Comparison of ENCODE assay signal across 19 cellular contexts in the genomic region with DNA sequence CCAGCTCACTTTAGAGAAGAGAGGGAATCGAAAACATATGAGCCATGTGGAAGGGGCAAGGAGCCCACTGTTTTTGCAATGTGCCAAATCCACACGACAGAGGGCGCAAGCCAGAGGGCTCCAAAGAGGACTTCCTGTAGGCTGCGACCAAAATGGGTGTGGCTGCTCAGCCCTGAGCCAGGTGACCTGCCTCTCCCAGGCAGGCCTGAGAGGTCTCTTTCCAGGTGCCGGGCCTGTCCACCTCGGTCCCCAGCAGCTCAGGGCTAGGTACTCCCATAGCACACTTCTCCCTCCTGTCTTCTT.
DNase-seq lines count a peak whose midpoint lies in the region; ATAC-seq, FAIRE-seq and TF ChIP-seq lines count a peak whose summit lies in the region.
"Had no signal": no experiment of that assay in that cellular context is flagged by ENCODE, and none has a peak within 500 bp of the region (broad histone marks: within the 10 kb centered on the region; RNA-seq: fewer than 3 reads in every experiment).

No MANE protein-coding gene starts in this region.

- no peak overlapping the region for H2AFZ ChIP-seq in IMR-90 (replicated peaks; ENCODE audit: low read length, poor library complexity)
- peak overlapping the region; percentile 63; the same call in 1 of the 2 replicates for H2AFZ ChIP-seq in K562 (ENCODE audit: low read depth, low read length)

- H3K9ac ChIP-seq in IMR-90 (ENCODE audit: low read depth, low read length) (no peak overlapping the region), K562 (ENCODE audit: insufficient read depth in 1 of 2, low read depth in 2 of 2, low read length in 2 of 2) (no peak overlapping the region)

- no peak overlapping the region for H3K14ac ChIP-seq in IMR-90 (replicated peaks; ENCODE audit: low read depth, low read length)

- H4K20me1 ChIP-seq in IMR-90 (ENCODE audit: insufficient read depth, low read length) (no peaks in the 10 kb centered on the region), K562 (replicated peaks; ENCODE audit: control insufficient read depth, insufficient read depth, low read length) (no peaks in the 10 kb centered on the region)

- no peak overlapping the region for H2AK9ac ChIP-seq in IMR-90 (replicated peaks; ENCODE audit: low read depth, low read length, poor library complexity)

- in situ Hi-C loops in IMR-90 (cut with MboI; ENCODE audit: low sequenced_read_pairs) = no loop called here
- in situ Hi-C loops in K562 (cut with MboI) = no loop called here

- peak overlapping the region; percentile 24; the same call in 1 of the 2 replicates for H3K4ac ChIP-seq in IMR-90 (ENCODE audit: low read depth, low read length)

- TF ChIP-seq RAD21 in IMR-90 (IDR thresholded peaks at IDR 0.05; ENCODE audit: low read length) (no peak), K562 (CRISPR knock-in tag; conservative IDR thresholded peaks at IDR 0.05 in 1 of 2, IDR thresholded peaks at IDR 0.05 in 1 of 2) (peak in 1 of 2 experiments; percentile 44; a peak in 2 of 4 replicates)

- TF ChIP-seq CTCF in IMR-90 (conservative IDR thresholded peaks at IDR 0.05; ENCODE audit: low read depth, low read length) (no peak), K562 (IDR thresholded peaks at IDR 0.05 in 2 of 3, conservative IDR thresholded peaks at IDR 0.05 in 1 of 3; ENCODE audit: insufficient read depth in 2 of 3, low read depth in 1 of 3, low read length in 3 of 3) (peak; percentile 22 to 36 (median 35); a peak in 2 of 6 replicates), left lung (IDR thresholded peaks at IDR 0.05) (no peak)

- TF ChIP-seq EP300 in K562 (IDR thresholded peaks at IDR 0.05; ENCODE audit: low read length) = no peak

- dilution Hi-C loops in IMR-90 (cut with HindIII; ENCODE audit: low sequenced_read_pairs, unreplicated experiment) = no loop called here

- no peaks in the 10 kb centered on the region for H3K36me3 ChIP-seq in IMR-90 (ENCODE audit: control insufficient read depth, insufficient read depth, low read length)
- H3K36me3 ChIP-seq in K562 (ENCODE audit: control insufficient read depth, insufficient read depth, low read length) = no peaks in the 10 kb centered on the region
- H3K36me3 ChIP-seq in left lung = no peaks in the 10 kb centered on the region
- H3K36me3 ChIP-seq: BE2C, SJSA1 had no signal

- H3K4me1 ChIP-seq in IMR-90 (ENCODE audit: control insufficient read depth, insufficient read depth, low read length) (peaks cover 7% of the 10 kb centered on the region), K562 (replicated peaks in 1 of 2; ENCODE audit: control insufficient read depth in 2 of 2, insufficient read depth in 2 of 2, low read length in 2 of 2) (no peaks in the 10 kb centered on the region), left lung (peaks cover 0 to 6% of the 10 kb centered on the region in 2 donors)
- H3K4me1 ChIP-seq: BE2C, SJSA1 had no signal

- no peaks in the 10 kb centered on the region for H3K79me1 ChIP-seq in IMR-90 (ENCODE audit: low read depth in 1 of 2, low read length in 2 of 2)

- H3K27me3 ChIP-seq in IMR-90 (ENCODE audit: control insufficient read depth, insufficient read depth, low read length) = no peaks in the 10 kb centered on the region
- peaks cover 0 to 17% of the 10 kb centered on the region in 2 experiments; a peak in 3 of 5 replicates for H3K27me3 ChIP-seq in K562 (ENCODE audit: control insufficient read depth in 2 of 2, insufficient read depth in 2 of 2, low read length in 2 of 2)
- no peaks in the 10 kb centered on the region for H3K27me3 ChIP-seq in left lung
- H3K27me3 ChIP-seq: BE2C, SJSA1 had no signal

- H2BK120ac ChIP-seq in IMR-90 (ENCODE audit: low read depth, low read length) = peak overlapping the region; percentile 6; the same call in 1 of the 2 replicates

- H3K56ac ChIP-seq in IMR-90 (ENCODE audit: extremely low read depth, insufficient read depth, low read length) = no peak overlapping the region

- no peak overlapping the region for H3K18ac ChIP-seq in IMR-90 (ENCODE audit: low read depth, low read length)

- H2BK20ac ChIP-seq in IMR-90 (ENCODE audit: low read depth, low read length) = peak overlapping the region; percentile 64; the same call in 1 of the 2 replicates

- intact Hi-C loops in IMR-90 (cut with micrococcal nuclease) (loop anchor here (5.0 kb wide), 1 partner anchor 381 kb away; no protein-coding TSS in a partner anchor), K562 (cut with micrococcal nuclease) (loop anchor here (10.0 kb wide), 1 partner anchor 117 kb away; no protein-coding TSS in a partner anchor), left lung (cut with DNase I) (no loop called here)

- H3K9me3 ChIP-seq in IMR-90 (ENCODE audit: control insufficient read depth, insufficient read depth, low read length) (no peaks in the 10 kb centered on the region), K562 (replicated peaks; ENCODE audit: control insufficient read depth, insufficient read depth, low read depth, low read length) (no peaks in the 10 kb centered on the region), left lung (no peaks in the 10 kb centered on the region)
- H3K9me3 ChIP-seq: BE2C, SJSA1 had no signal

- no peak overlapping the region for H2BK5ac ChIP-seq in IMR-90 (ENCODE audit: low read depth, low read length, poor library complexity, severe bottlenecking)

- H4K8ac ChIP-seq in IMR-90 (ENCODE audit: low read depth in 2 of 2, low read length in 2 of 2) = no peak overlapping the region

- H2BK15ac ChIP-seq in IMR-90 (ENCODE audit: low read depth, low read length) = no peak overlapping the region

- H3K79me2 ChIP-seq in K562 (ENCODE audit: control insufficient read depth, insufficient read depth, low read length) = no peaks in the 10 kb centered on the region

- FAIRE-seq in K562 (lab: Jason Lieb, UNC) = peak; percentile 57
- FAIRE-seq: GM18507 had no signal

- H3K27ac ChIP-seq in IMR-90 (ENCODE audit: insufficient read depth, low read length) = no peak overlapping the region
- H3K27ac ChIP-seq in K562 (ENCODE audit: extremely low read depth, low read depth, low read length) = no peak overlapping the region
- H3K27ac ChIP-seq in left lung = no peak overlapping the region
- H3K27ac ChIP-seq: 22Rv1, SJSA1 had no signal

- H3K9me1 ChIP-seq in IMR-90 (ENCODE audit: insufficient read depth, low read length) (no peaks in the 10 kb centered on the region; the same call in 1 of the 2 replicates), K562 (ENCODE audit: control insufficient read depth, insufficient read depth, low read length) (no peaks in the 10 kb centered on the region)

- 92% methylated on average over 3 of the region's 6 CpGs; no CpG with 5 or more reads in 1 of the 2 experiments for WGBS in IMR-90 (ENCODE audit: extremely low coverage in 2 of 2, insufficient read length in 1 of 2), 2 experiments
- 4% methylated on average over 6 of the region's 6 CpGs for WGBS in K562 (ENCODE audit: insufficient coverage, low coverage, missing lambda C conversion rate)

- no peak overlapping the region for H4K91ac ChIP-seq in IMR-90 (ENCODE audit: insufficient read depth, low read depth, low read length)

- H3K4me3 ChIP-seq in IMR-90 (ENCODE audit: insufficient read depth, low read depth, low read length) (no peak overlapping the region), K562 (no peak overlapping the region), left lung (no peak overlapping the region)
- H3K4me3 ChIP-seq: SJSA1 had no signal

- CTCF ChIA-PET in IMR-90 (lab: Yijun Ruan, JAX) = no interaction called here
- CTCF ChIA-PET in K562 (lab: Yijun Ruan, JAX; ENCODE audit: low intra/inter-chr PET ratio) = no interaction called here

- POLR2A ChIA-PET in IMR-90 (lab: Charles Lee; ENCODE audit: unreplicated experiment) (no interaction called here), K562 (lab: Yijun Ruan, JAX) (interaction anchor here (0.6 kb wide), 1 partner anchor 1261 kb away, joined by 3 read pairs; no protein-coding TSS in a partner anchor)

- no peak overlapping the region for H4K5ac ChIP-seq in IMR-90 (ENCODE audit: low read depth, low read length)

- BruUV-seq in IMR-90 (replicated peaks; lab: Mats Ljungman, UMichigan) (no TSS peak), K562 (replicated peaks; lab: Mats Ljungman, UMichigan) (no TSS peak)

- peak overlapping the region; percentile 52 for H2AK5ac ChIP-seq in IMR-90 (ENCODE audit: low read depth, low read length)

- DNase-seq in NCI-H146 (lab: John Stamatoyannopoulos, UW) (peak; percentile 28), NCI-H146 treated with DMSO at 0.1 percent for 48 hours (lab: John Stamatoyannopoulos, UW; ENCODE audit: unreplicated experiment) (no peak), IMR-90 (no peak), K562 (ENCODE audit: extremely low read depth in 1 of 4, low spot score in 3 of 4) (peak; percentile 40 to 62 (median 56)), left lung (no peak), DMS 273 treated with DMSO at 0.1 percent for 48 hours (lab: John Stamatoyannopoulos, UW) (no peak)
- no peak for DNase-seq in stimulated activated CD4-positive, alpha-beta T cell treated with anti-CD3 and anti-CD28 coated beads, Interleukin-4, amount 100 ng/mL, for 4 hours
- DNase-seq: BE2C; Calu3; CD4-positive, alpha-beta memory T cell; GOT3; NCI-H1930; NCI-H2171; NCI-H446; NCI-H69 had no signal

- no peak overlapping the region for H3K23ac ChIP-seq in IMR-90 (ENCODE audit: low read depth, low read length)

- H3K4me2 ChIP-seq in IMR-90 (ENCODE audit: low read depth, low read length) (no peak overlapping the region), K562 (ENCODE audit: insufficient read depth, low read length) (no peak overlapping the region)

- no peak for TF ChIP-seq POLR2A in IMR-90 (IDR thresholded peaks at IDR 0.05; ENCODE audit: low read depth, low read length)
- no peak for TF ChIP-seq POLR2A in K562 (conservative IDR thresholded peaks at IDR 0.05)

- ATAC-seq in IMR-90 (ENCODE audit: low read depth) (no peak), K562 (peak; percentile 89), left lung (peak; percentile 28), HG02840 (IDR thresholded peaks at IDR 0.05; ENCODE audit: low FRiP score, unreplicated experiment) (no peak)

TF ChIP-seq in IMR-90, 13 proteins besides CTCF, POLR2A, EP300 and RAD21 (continues in another document):
- TF ChIP-seq BHLHE40 (IDR thresholded peaks at IDR 0.05; ENCODE audit: low read depth, low read length) (no peak), MXI1 (IDR thresholded peaks at IDR 0.05; ENCODE audit: borderline replicate concordance, low read depth, low read length) (no peak), FOS (IDR thresholded peaks at IDR 0.05; ENCODE audit: low read depth, low read length) (no peak), CHD1 (IDR thresholded peaks at IDR 0.05; ENCODE audit: low read depth, low read length) (no peak), MAZ (IDR thresholded peaks at IDR 0.05; ENCODE audit: borderline replicate concordance, low read depth, low read length) (no peak), NFE2L2 (IDR thresholded peaks at IDR 0.05; ENCODE audit: low read depth, low read length) (no peak)

TF ChIP-seq in K562, 482 proteins besides CTCF, POLR2A, EP300 and RAD21 (continues in another document):
- peak; percentile 63 for TF ChIP-seq ZFP36 (IDR thresholded peaks at IDR 0.05; ENCODE audit: low read depth, low read length, partially characterized antibody)

Comparison
In these comparisons a context has a peak if more than half of its experiments do, and no peak if none do; other contexts are left out.
1. DNase-seq: peak in NCI-H146 (single experiment) and K562 (4 of 4); none in NCI-H146 treated with DMSO at 0.1 percent for 48 hours (single experiment), IMR-90 (single experiment), left lung (0 of 2), stimulated activated CD4-positive, alpha-beta T cell treated with anti-CD3 and anti-CD28 coated beads, Interleukin-4, amount 100 ng/mL, for 4 hours (0 of 2) and DMS 273 treated with DMSO at 0.1 percent for 48 hours (single experiment).
2. ATAC-seq: peak in K562 (single experiment) and left lung (single experiment); none in IMR-90 (single experiment) and HG02840 (single experiment).
3. CTCF ChIP-seq: peak in K562 (3 of 3); none in IMR-90 (single experiment) and left lung (0 of 2).
4. intact Hi-C loops: an anchor here in IMR-90 (5.0 kb wide) and K562 (10.0 kb wide); none called in left lung.